In the genomic region with DNA sequence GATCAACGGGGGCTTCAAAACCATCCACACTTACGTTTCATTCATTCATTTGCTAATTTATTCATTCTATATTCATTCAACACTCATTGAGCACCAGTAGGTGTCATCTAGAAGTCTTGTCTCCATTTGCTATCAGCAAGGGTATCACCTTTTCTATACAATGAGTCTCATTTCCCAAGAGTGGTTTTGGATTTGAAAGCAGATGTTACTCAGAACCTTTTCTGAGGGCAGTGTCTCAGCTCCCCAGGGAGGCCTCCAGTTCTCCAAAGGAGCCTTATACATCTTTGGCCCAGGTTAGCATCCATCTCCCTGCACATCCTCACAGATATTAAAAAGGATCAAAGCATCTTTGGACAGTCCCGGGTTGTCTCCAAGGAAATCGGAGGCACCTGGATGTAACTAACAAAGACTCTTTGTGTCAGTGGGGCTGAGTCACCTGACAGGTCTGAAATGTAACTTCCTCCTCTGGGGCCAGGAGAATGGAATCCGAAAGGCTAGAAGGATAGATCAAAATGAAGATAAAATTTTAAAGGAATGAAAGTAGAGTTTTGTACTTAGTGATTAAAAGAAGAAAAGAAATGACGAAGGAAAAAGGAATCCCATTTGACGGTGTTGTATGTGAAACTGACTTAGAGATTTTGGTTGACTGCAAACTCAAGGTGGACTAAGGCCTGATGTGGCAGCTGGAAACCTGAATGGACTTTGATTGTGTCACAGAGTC, we compare ENCODE assay signal across 11 cellular contexts.
DNase-seq lines count a peak whose midpoint lies in the region; ATAC-seq and FAIRE-seq lines count a peak whose summit lies in the region.
"Had no signal": no experiment of that assay in that cellular context is flagged by ENCODE, and none has a peak within 500 bp of the region (broad histone marks: within the 10 kb centered on the region; RNA-seq: fewer than 3 reads in every experiment).

No MANE protein-coding gene starts in this region.

- no peak overlapping the region for H3K4me3 Mint-ChIP-seq in activated naive CD8-positive, alpha-beta T cell
- no peak overlapping the region for H3K4me3 Mint-ChIP-seq in activated naive CD8-positive, alpha-beta T cell treated with anti-CD3 and anti-CD28 coated beads for 36 hours
- H3K4me3 Mint-ChIP-seq in activated naive CD8-positive, alpha-beta T cell treated with anti-CD3 and anti-CD28 coated beads, Interleukin-2, amount 10 ng/mL, durations not matched to agents 7 days and 5 days, result no peak overlapping the region
- H3K4me3 Mint-ChIP-seq in memory B cell, result no peak overlapping the region
- H3K4me3 Mint-ChIP-seq: activated CD4-positive, alpha-beta T cell treated with anti-CD3 and anti-CD28 coated beads, Interleukin-2, amount 10 ng/mL, durations not matched to agents 24 days and 14 days had no signal

- no peak for DNase-seq in activated naive CD8-positive, alpha-beta T cell treated with anti-CD3 and anti-CD28 coated beads for 36 hours
- DNase-seq in activated naive CD8-positive, alpha-beta T cell treated with anti-CD3 and anti-CD28 coated beads, Interleukin-2, amount 10 ng/mL, durations not matched to agents 7 days and 5 days, result no peak
- DNase-seq in memory B cell (ENCODE audit: low spot score in 2 of 2) (no peak), urothelium cell line (ENCODE audit: low spot score) (peak; percentile 93), activated gamma-delta T cell treated with Interleukin-2 at 50 U/mL for 16 hours (no peak), HUDEP-2 (lab: John Stamatoyannopoulos, UW; ENCODE audit: unreplicated experiment in 76 of 76) (no peak)
- DNase-seq: activated CD4-positive, alpha-beta T cell treated with anti-CD3 and anti-CD28 coated beads, Interleukin-2, amount 10 ng/mL, durations not matched to agents 24 days and 14 days; MV-4-11; stimulated activated CD8-positive, alpha-beta memory T cell treated with anti-CD3 and anti-CD28 coated beads, Interleukin-4, amount 100 ng/mL, for 48 hours had no signal

- peak; percentile 98 for FAIRE-seq in urothelium cell line (lab: Jason Lieb, UNC)

- H3K4me1 Mint-ChIP-seq in activated naive CD8-positive, alpha-beta T cell (ENCODE audit: low read depth), result peaks cover 10% of the 10 kb centered on the region
- H3K4me1 Mint-ChIP-seq in activated naive CD8-positive, alpha-beta T cell treated with anti-CD3 and anti-CD28 coated beads for 36 hours, result peaks cover 9% of the 10 kb centered on the region
- peaks cover 24% of the 10 kb centered on the region for H3K4me1 Mint-ChIP-seq in activated naive CD8-positive, alpha-beta T cell treated with anti-CD3 and anti-CD28 coated beads, Interleukin-2, amount 10 ng/mL, durations not matched to agents 7 days and 5 days
- H3K4me1 Mint-ChIP-seq in memory B cell, result peaks cover 23% of the 10 kb centered on the region

- H3K9me3 Mint-ChIP-seq in activated naive CD8-positive, alpha-beta T cell (ENCODE audit: low read depth), result no peaks in the 10 kb centered on the region
- H3K9me3 Mint-ChIP-seq in activated naive CD8-positive, alpha-beta T cell treated with anti-CD3 and anti-CD28 coated beads for 36 hours, result peaks cover 3% of the 10 kb centered on the region
- H3K9me3 Mint-ChIP-seq in activated naive CD8-positive, alpha-beta T cell treated with anti-CD3 and anti-CD28 coated beads, Interleukin-2, amount 10 ng/mL, durations not matched to agents 7 days and 5 days, result peaks cover 1% of the 10 kb centered on the region
- no peaks in the 10 kb centered on the region for H3K9me3 Mint-ChIP-seq in memory B cell
- H3K9me3 Mint-ChIP-seq: activated CD4-positive, alpha-beta T cell treated with anti-CD3 and anti-CD28 coated beads, Interleukin-2, amount 10 ng/mL, durations not matched to agents 24 days and 14 days had no signal

- ATAC-seq in activated naive CD8-positive, alpha-beta T cell treated with anti-CD3 and anti-CD28 coated beads, Interleukin-2, amount 10 ng/mL, durations not matched to agents 7 days and 5 days (ENCODE audit: low read depth), result no peak
- no peak for ATAC-seq in memory B cell (ENCODE audit: low read depth)
- ATAC-seq in GM19351 (IDR thresholded peaks at IDR 0.05; ENCODE audit: unreplicated experiment), result no peak

- POLR2A ChIA-PET in activated naive CD8-positive, alpha-beta T cell treated with anti-CD3 and anti-CD28 coated beads, Interleukin-2, amount 10 ng/mL, durations not matched to agents 7 days and 5 days (lab: Charles Lee), result no interaction called here

- H3K27ac Mint-ChIP-seq in activated naive CD8-positive, alpha-beta T cell, result peak overlapping the region; percentile 64
- no peak overlapping the region for H3K27ac Mint-ChIP-seq in activated naive CD8-positive, alpha-beta T cell treated with anti-CD3 and anti-CD28 coated beads for 36 hours
- H3K27ac Mint-ChIP-seq in activated naive CD8-positive, alpha-beta T cell treated with anti-CD3 and anti-CD28 coated beads, Interleukin-2, amount 10 ng/mL, durations not matched to agents 7 days and 5 days, result peak overlapping the region; percentile 11
- H3K27ac Mint-ChIP-seq in memory B cell, result peak overlapping the region; percentile 49
- H3K27ac Mint-ChIP-seq: activated CD4-positive, alpha-beta T cell treated with anti-CD3 and anti-CD28 coated beads, Interleukin-2, amount 10 ng/mL, durations not matched to agents 24 days and 14 days had no signal

- peaks cover 15% of the 10 kb centered on the region for H3K36me3 Mint-ChIP-seq in activated naive CD8-positive, alpha-beta T cell
- H3K36me3 Mint-ChIP-seq in activated naive CD8-positive, alpha-beta T cell treated with anti-CD3 and anti-CD28 coated beads for 36 hours, result peaks cover 10% of the 10 kb centered on the region
- H3K36me3 Mint-ChIP-seq in activated naive CD8-positive, alpha-beta T cell treated with anti-CD3 and anti-CD28 coated beads, Interleukin-2, amount 10 ng/mL, durations not matched to agents 7 days and 5 days, result peaks cover 46% of the 10 kb centered on the region
- peaks cover 9% of the 10 kb centered on the region for H3K36me3 Mint-ChIP-seq in memory B cell

- H3K27me3 Mint-ChIP-seq in activated naive CD8-positive, alpha-beta T cell, result no peaks in the 10 kb centered on the region
- no peaks in the 10 kb centered on the region for H3K27me3 Mint-ChIP-seq in activated naive CD8-positive, alpha-beta T cell treated with anti-CD3 and anti-CD28 coated beads for 36 hours
- H3K27me3 Mint-ChIP-seq in activated naive CD8-positive, alpha-beta T cell treated with anti-CD3 and anti-CD28 coated beads, Interleukin-2, amount 10 ng/mL, durations not matched to agents 7 days and 5 days, result no peaks in the 10 kb centered on the region
- H3K27me3 Mint-ChIP-seq in memory B cell, result no peaks in the 10 kb centered on the region
- H3K27me3 Mint-ChIP-seq: activated CD4-positive, alpha-beta T cell treated with anti-CD3 and anti-CD28 coated beads, Interleukin-2, amount 10 ng/mL, durations not matched to agents 24 days and 14 days had no signal
